In the genomic region with DNA sequence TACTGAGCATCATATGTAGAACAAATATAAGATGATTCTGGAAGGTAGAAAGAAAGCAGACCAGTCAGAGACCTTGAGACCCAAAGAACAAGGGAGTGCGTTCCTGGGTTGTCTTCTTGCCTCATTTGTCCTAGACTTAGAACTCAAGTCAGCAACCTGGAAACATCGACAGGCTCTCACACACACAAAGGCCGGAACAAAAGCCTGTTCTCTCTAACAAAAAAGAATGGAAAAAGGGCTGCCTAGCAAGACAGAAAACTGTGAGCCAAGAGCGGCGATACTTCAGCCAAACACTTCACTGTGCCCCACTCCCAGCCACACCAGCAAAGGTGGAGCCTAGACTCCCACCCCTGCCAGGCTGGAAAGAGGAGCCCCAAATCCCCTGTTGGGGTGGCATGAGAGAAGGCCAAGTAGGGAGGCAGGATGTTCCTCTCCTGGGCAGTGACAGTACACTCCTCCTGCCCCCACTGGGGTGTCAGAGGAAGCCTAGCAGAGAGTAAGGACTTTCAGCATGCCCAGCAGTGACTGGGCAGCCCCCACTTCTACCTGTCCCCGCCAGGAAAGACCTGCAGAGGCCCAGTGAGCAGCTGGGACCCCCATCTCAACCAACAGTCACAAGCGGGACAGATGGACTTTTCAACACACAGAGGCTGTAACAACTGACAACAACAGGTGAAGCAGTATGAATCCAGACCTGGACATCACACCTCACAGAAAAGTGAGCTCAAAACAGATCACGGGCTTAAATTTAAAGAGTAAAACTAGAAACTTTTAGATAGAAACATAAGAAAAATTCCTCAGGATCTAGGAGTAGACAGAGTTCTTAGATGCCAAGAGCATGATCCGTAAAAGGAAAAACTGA, we compare ENCODE assay signal across 24 cellular contexts. TPM values are rescaled to one million over a fixed set of nuclear protein-coding genes. Genes with fewer than 3 reads are reported as not detected.
DNase-seq lines count a peak whose midpoint lies in the region; ATAC-seq and TF ChIP-seq lines count a peak whose summit lies in the region.
"Had no signal": no experiment of that assay in that cellular context is flagged by ENCODE, and none has a peak within 500 bp of the region (broad histone marks: within the 10 kb centered on the region; RNA-seq: fewer than 3 reads in every experiment).

No MANE protein-coding gene starts in this region.

- POLR2A ChIA-PET in activated naive CD8-positive, alpha-beta T cell treated with anti-CD3 and anti-CD28 coated beads, Interleukin-2, amount 10 ng/mL, durations not matched to agents 7 days and 5 days (lab: Charles Lee) = no interaction called here

- H3K9me3 Mint-ChIP-seq in activated naive CD8-positive, alpha-beta T cell treated with anti-CD3 and anti-CD28 coated beads, Interleukin-2, amount 10 ng/mL, durations not matched to agents 7 days and 5 days = no peaks in the 10 kb centered on the region
- no peaks in the 10 kb centered on the region for H3K9me3 Mint-ChIP-seq in activated naive CD8-positive, alpha-beta T cell treated with anti-CD3 and anti-CD28 coated beads for 36 hours

- no peak for TF ChIP-seq EP300 in tibial nerve (IDR thresholded peaks at IDR 0.05)

- TF ChIP-seq CTCF in tibial nerve (IDR thresholded peaks at IDR 0.05) (no peak), esophagus squamous epithelium (IDR thresholded peaks at IDR 0.05) (no peak)

- H3K4me1 Mint-ChIP-seq in activated naive CD8-positive, alpha-beta T cell treated with anti-CD3 and anti-CD28 coated beads, Interleukin-2, amount 10 ng/mL, durations not matched to agents 7 days and 5 days = peaks cover 4% of the 10 kb centered on the region
- peaks cover 7% of the 10 kb centered on the region for H3K4me1 Mint-ChIP-seq in activated naive CD8-positive, alpha-beta T cell treated with anti-CD3 and anti-CD28 coated beads for 36 hours

- H3K4me3 ChIP-seq in ectodermal cell (ENCODE audit: insufficient read depth, low read depth, low read length) (no peak overlapping the region), tibial nerve (no peak overlapping the region), esophagus squamous epithelium (no peak overlapping the region)
- H3K4me3 ChIP-seq: PC-9, psoas muscle, SK-N-MC, transverse colon had no signal

- H3K27me3 ChIP-seq in ectodermal cell (ENCODE audit: control insufficient read depth, insufficient read depth, low read length, poor library complexity, severe bottlenecking) (no peaks in the 10 kb centered on the region), tibial nerve (no peaks in the 10 kb centered on the region), esophagus squamous epithelium (no peaks in the 10 kb centered on the region)
- H3K27me3 ChIP-seq: brain microvascular endothelial cell, transverse colon had no signal

- H3K9me3 ChIP-seq in ectodermal cell (ENCODE audit: control insufficient read depth, low read length) (no peaks in the 10 kb centered on the region), tibial nerve (no peaks in the 10 kb centered on the region), esophagus squamous epithelium (no peaks in the 10 kb centered on the region)
- H3K9me3 ChIP-seq: psoas muscle, transverse colon had no signal

- TF ChIP-seq POLR2A in tibial nerve (IDR thresholded peaks at IDR 0.05) (no peak), esophagus squamous epithelium (IDR thresholded peaks at IDR 0.05) (no peak)

- H3K4me3 Mint-ChIP-seq in activated naive CD8-positive, alpha-beta T cell treated with anti-CD3 and anti-CD28 coated beads, Interleukin-2, amount 10 ng/mL, durations not matched to agents 7 days and 5 days = no peak overlapping the region
- no peak overlapping the region for H3K4me3 Mint-ChIP-seq in activated naive CD8-positive, alpha-beta T cell treated with anti-CD3 and anti-CD28 coated beads for 36 hours
- H3K4me3 Mint-ChIP-seq: activated naive CD8-positive, alpha-beta T cell had no signal

- intact Hi-C loops in esophagus squamous epithelium (cut with DNase I) = no loop called here

- peaks cover 38% of the 10 kb centered on the region for H3K36me3 Mint-ChIP-seq in activated naive CD8-positive, alpha-beta T cell treated with anti-CD3 and anti-CD28 coated beads, Interleukin-2, amount 10 ng/mL, durations not matched to agents 7 days and 5 days
- peaks cover 77% of the 10 kb centered on the region for H3K36me3 Mint-ChIP-seq in activated naive CD8-positive, alpha-beta T cell treated with anti-CD3 and anti-CD28 coated beads for 36 hours

- H3K4me1 ChIP-seq in ectodermal cell (ENCODE audit: control insufficient read depth, insufficient read depth, low read length) = peaks cover 40% of the 10 kb centered on the region
- H3K4me1 ChIP-seq in tibial nerve = peaks cover 0 to 68% (median 6%) of the 10 kb centered on the region in 4 donors
- H3K4me1 ChIP-seq in esophagus squamous epithelium = peaks cover 0 to 23% (median 13%) of the 10 kb centered on the region in 3 donors
- H3K4me1 ChIP-seq: transverse colon had no signal

- 72 to 79% methylated on average over 9 of the region's 9 CpGs for WGBS in ectodermal cell, 2 experiments
- 79 to 83% methylated on average over 9 of the region's 9 CpGs for WGBS in tibial nerve, 2 donors
- WGBS in esophagus squamous epithelium, 2 donors = 86 to 91% methylated on average over 9 of the region's 9 CpGs

- H3K27ac ChIP-seq in ectodermal cell (ENCODE audit: insufficient read depth, low read depth, low read length, poor library complexity, severe bottlenecking) = peak overlapping the region; percentile 70
- H3K27ac ChIP-seq in tibial nerve = peak overlapping the region; percentile 22 to 84 (median 72)
- H3K27ac ChIP-seq in esophagus squamous epithelium = no peak overlapping the region
- H3K27ac ChIP-seq: brain microvascular endothelial cell, PC-9, psoas muscle, SK-N-MC had no signal

- H3K27me3 Mint-ChIP-seq in activated naive CD8-positive, alpha-beta T cell treated with anti-CD3 and anti-CD28 coated beads, Interleukin-2, amount 10 ng/mL, durations not matched to agents 7 days and 5 days = no peaks in the 10 kb centered on the region
- H3K27me3 Mint-ChIP-seq in activated naive CD8-positive, alpha-beta T cell treated with anti-CD3 and anti-CD28 coated beads for 36 hours = no peaks in the 10 kb centered on the region
- H3K27me3 Mint-ChIP-seq: activated naive CD8-positive, alpha-beta T cell; CD4-positive, CD25-positive, alpha-beta regulatory T cell; naive B cell had no signal

- ATAC-seq in activated naive CD8-positive, alpha-beta T cell treated with anti-CD3 and anti-CD28 coated beads, Interleukin-2, amount 10 ng/mL, durations not matched to agents 7 days and 5 days (ENCODE audit: low read depth) = no peak
- no peak for ATAC-seq in HG02884 (IDR thresholded peaks at IDR 0.05; ENCODE audit: unreplicated experiment)
- ATAC-seq: esophagus mucosa, psoas muscle had no signal

- peak; percentile 6 for DNase-seq in activated naive CD8-positive, alpha-beta T cell treated with anti-CD3 and anti-CD28 coated beads, Interleukin-2, amount 10 ng/mL, durations not matched to agents 7 days and 5 days
- DNase-seq in activated naive CD8-positive, alpha-beta T cell treated with anti-CD3 and anti-CD28 coated beads for 36 hours = no peak
- DNase-seq in myocyte (ENCODE audit: low read depth) = peak; percentile 59
- DNase-seq in tibial nerve (ENCODE audit: low spot score in 2 of 2) = no peak
- no peak for DNase-seq in CD1c-positive myeloid dendritic cell (ENCODE audit: extremely low spot score)
- DNase-seq in esophagus squamous epithelium (lab: John Stamatoyannopoulos, UW) = no peak
- DNase-seq: activated T-cell treated with anti-CD3 and anti-CD28 coated beads for 4 hours; brain microvascular endothelial cell; CD4-positive, CD25-positive, alpha-beta regulatory T cell; naive B cell; NCI-H1417 treated with DMSO at 0.1 percent for 48 hours; NCI-H2171 treated with DMSO at 0.1 percent for 48 hours; NCI-H774; PC-9; psoas muscle; T1000; transverse colon had no signal

- no peak overlapping the region for H3K27ac Mint-ChIP-seq in activated naive CD8-positive, alpha-beta T cell treated with anti-CD3 and anti-CD28 coated beads, Interleukin-2, amount 10 ng/mL, durations not matched to agents 7 days and 5 days
- no peak overlapping the region for H3K27ac Mint-ChIP-seq in activated naive CD8-positive, alpha-beta T cell treated with anti-CD3 and anti-CD28 coated beads for 36 hours
- H3K27ac Mint-ChIP-seq: activated naive CD8-positive, alpha-beta T cell had no signal

- H3K36me3 ChIP-seq in ectodermal cell (ENCODE audit: control insufficient read depth, insufficient read depth, low read length) = peaks cover 24% of the 10 kb centered on the region
- peaks cover 0 to 85% (median 0%) of the 10 kb centered on the region in 3 donors for H3K36me3 ChIP-seq in tibial nerve
- peaks cover 16 to 96% (median 23%) of the 10 kb centered on the region in 3 donors for H3K36me3 ChIP-seq in esophagus squamous epithelium

RNA-seq across cellular contexts. Expression of a gene that starts 33.0 kb away (rescaled TPM):
- not detected for total RNA-seq in activated naive CD8-positive, alpha-beta T cell treated with anti-CD3 and anti-CD28 coated beads, Interleukin-2, amount 10 ng/mL, durations not matched to agents 7 days and 5 days
- total RNA-seq in activated naive CD8-positive, alpha-beta T cell treated with anti-CD3 and anti-CD28 coated beads for 36 hours = not detected
- not detected for polyA plus RNA-seq in ectodermal cell (2013, experiment 1 of 4)
- not detected for polyA plus RNA-seq in ectodermal cell (2013, experiment 2 of 4)
- not detected for polyA plus RNA-seq in ectodermal cell (2013, experiment 3 of 4)
- not detected for polyA plus RNA-seq in ectodermal cell (2013, experiment 4 of 4)
- not detected in 2 replicates for total RNA-seq in myocyte
- not detected for polyA plus RNA-seq in myocyte (2012)
- 10 to 100 TPM in 1 of 4 donors, 1 to 10 TPM in 3; 1.6 to 14.4 (median 4.8) TPM for total RNA-seq in tibial nerve
- total RNA-seq in esophagus squamous epithelium = under 1 TPM in 1 of 4 donors, not detected in 3; 0.29 TPM
- total RNA-seq: CD4-positive, CD25-positive, alpha-beta regulatory T cell; dermis microvascular lymphatic vessel endothelial cell; esophagus mucosa; M059J; PC-9; transverse colon had no signal
- polyA plus RNA-seq: CD4-positive, CD25-positive, alpha-beta regulatory T cell had no signal

RNA-seq across cellular contexts. Expression of a gene that starts 52.8 kb away (rescaled TPM):
- 10 to 100 TPM; 19.7 to 21.2 TPM for total RNA-seq in activated naive CD8-positive, alpha-beta T cell treated with anti-CD3 and anti-CD28 coated beads, Interleukin-2, amount 10 ng/mL, durations not matched to agents 7 days and 5 days
- total RNA-seq in activated naive CD8-positive, alpha-beta T cell treated with anti-CD3 and anti-CD28 coated beads for 36 hours = 10 to 100 TPM; 36.3 to 38.5 TPM
- 56.0 TPM for polyA plus RNA-seq in ectodermal cell (2013, experiment 1 of 4)
- polyA plus RNA-seq in ectodermal cell (2013, experiment 2 of 4) = 55.8 TPM
- polyA plus RNA-seq in ectodermal cell (2013, experiment 3 of 4) = 45.2 TPM
- 48.9 TPM for polyA plus RNA-seq in ectodermal cell (2013, experiment 4 of 4)
- 6.2 and 7.6 TPM in 2 replicates for total RNA-seq in myocyte
- polyA plus RNA-seq in myocyte (2012) = 3.5 TPM
- 1 to 10 TPM; 4.0 to 9.3 (median 7.1) TPM for total RNA-seq in tibial nerve
- 10 to 100 TPM in 2 of 4 donors, 1 to 10 TPM in 2; 4.3 to 13.7 (median 8.9) TPM for total RNA-seq in esophagus squamous epithelium

Comparison
In these comparisons a context has a peak if more than half of its experiments do, and no peak if none do; other contexts are left out.
1. DNase-seq: peak in activated naive CD8-positive, alpha-beta T cell treated with anti-CD3 and anti-CD28 coated beads, Interleukin-2, amount 10 ng/mL, durations not matched to agents 7 days and 5 days (single experiment) and myocyte (single experiment); none in activated naive CD8-positive, alpha-beta T cell treated with anti-CD3 and anti-CD28 coated beads for 36 hours (single experiment), tibial nerve (0 of 2), CD1c-positive myeloid dendritic cell (single experiment) and esophagus squamous epithelium (single experiment).
2. H3K27ac ChIP-seq: peak in ectodermal cell (single experiment) and tibial nerve (4 of 4); none in esophagus squamous epithelium (0 of 4).